In genomic region chr22:23070418-23071162, GRCh38 we compare ENCODE assay signal across 8 cellular contexts. TPM values are rescaled to one million over a fixed set of nuclear protein-coding genes. Genes with fewer than 3 reads are reported as not detected.
DNase-seq lines count a peak whose midpoint lies in the region; ATAC-seq and TF ChIP-seq lines count a peak whose summit lies in the region.

GNAZ (plus strand) TSS chr22:23070519; CDS start chr22:23095696, 25,177 bp downstream.

- ATAC-seq in GM18907 (IDR thresholded peaks at IDR 0.05; ENCODE audit: unreplicated experiment) (peak; percentile 21), HG03095 (IDR thresholded peaks at IDR 0.05; ENCODE audit: unreplicated experiment) (no peak), HG03378 (IDR thresholded peaks at IDR 0.05; ENCODE audit: unreplicated experiment) (no peak)

- H3K4me1 ChIP-seq in cardiac muscle cell (ENCODE audit: low read depth) (no peaks in the 10 kb centered on the region), parathyroid adenoma (no peaks in the 10 kb centered on the region)

- H3K27ac ChIP-seq in cardiac muscle cell, result no peak within 1 kb of the TSS
- no peak within 1 kb of the TSS for H3K27ac ChIP-seq in parathyroid adenoma

- no peak for TF ChIP-seq CTCF in AG09309 (IDR thresholded peaks at IDR 0.05; ENCODE audit: control insufficient read depth, insufficient read depth, low read depth, low read length, missing control alignments)
- no peak for TF ChIP-seq CTCF in cardiac muscle cell (IDR thresholded peaks at IDR 0.05; ENCODE audit: low read depth, low read length)
- TF ChIP-seq CTCF in parathyroid adenoma (IDR thresholded peaks at IDR 0.05), result no peak

- peak within 1 kb of the TSS; percentile 63 for H3K4me3 ChIP-seq in AG09309 (ENCODE audit: control insufficient read depth, low read depth, low read length)
- H3K4me3 ChIP-seq in MG63, result peak within 1 kb of the TSS; percentile 66
- H3K4me3 ChIP-seq in cardiac muscle cell, result peak within 1 kb of the TSS; percentile 48
- H3K4me3 ChIP-seq in parathyroid adenoma (ENCODE audit: low read depth, low read length), result peak within 1 kb of the TSS; percentile 77

- peak within 1 kb of the TSS; percentile 11 for H3K9ac ChIP-seq in parathyroid adenoma

- H3K36me3 ChIP-seq in MG63, result no peaks in the 10 kb centered on the region
- no peaks in the 10 kb centered on the region for H3K36me3 ChIP-seq in cardiac muscle cell
- no peaks in the 10 kb centered on the region for H3K36me3 ChIP-seq in parathyroid adenoma (ENCODE audit: control insufficient read depth, insufficient read depth, low read length)

- peak within 1 kb of the TSS; percentile 98 for H3K4me2 ChIP-seq in parathyroid adenoma (ENCODE audit: low read length)

- no peaks in the 10 kb centered on the region for H3K27me3 ChIP-seq in MG63
- H3K27me3 ChIP-seq in cardiac muscle cell, result peaks cover 81% of the 10 kb centered on the region
- H3K27me3 ChIP-seq in parathyroid adenoma (ENCODE audit: control insufficient read depth, insufficient read depth, low read length), result no peaks in the 10 kb centered on the region

- no peaks in the 10 kb centered on the region for H3K9me3 ChIP-seq in MG63
- no peaks in the 10 kb centered on the region for H3K9me3 ChIP-seq in cardiac muscle cell (ENCODE audit: low read depth)
- H3K9me3 ChIP-seq in parathyroid adenoma (ENCODE audit: control insufficient read depth, low read length), result no peaks in the 10 kb centered on the region

- H2AFZ ChIP-seq in parathyroid adenoma, result peak within 1 kb of the TSS; percentile 85

- H3K79me2 ChIP-seq in parathyroid adenoma, result no peaks in the 10 kb centered on the region

- no peak for DNase-seq in AG09309 (ENCODE audit: low read depth)
- DNase-seq in MG63, result peak; percentile 44
- DNase-seq in activated naive CD4-positive, alpha-beta T cell treated with Interleukin-2 at 50 U/mL for 16 hours, result peak; percentile 12
- DNase-seq in cardiac muscle cell (ENCODE audit: low read depth in 1 of 2, low spot score in 1 of 2), result peak in 1 of 2 donors; percentile 30

RNA-seq across cellular contexts. Expression of gene GNAZ, which starts in this region (rescaled TPM):
- 10.5 and 12.8 TPM in 2 replicates for total RNA-seq in MG63 (2014; rRNA removed; shearing (Covaris generic); ENCODE audit: low replicate concordance)
- 2.8 and 3.7 TPM in 2 replicates for total RNA-seq in cardiac muscle cell
- 1.8 and 2.5 TPM in 2 replicates for polyA plus RNA-seq in cardiac muscle cell
